ENCODE assay signal across 8 cellular contexts in the genomic region with DNA sequence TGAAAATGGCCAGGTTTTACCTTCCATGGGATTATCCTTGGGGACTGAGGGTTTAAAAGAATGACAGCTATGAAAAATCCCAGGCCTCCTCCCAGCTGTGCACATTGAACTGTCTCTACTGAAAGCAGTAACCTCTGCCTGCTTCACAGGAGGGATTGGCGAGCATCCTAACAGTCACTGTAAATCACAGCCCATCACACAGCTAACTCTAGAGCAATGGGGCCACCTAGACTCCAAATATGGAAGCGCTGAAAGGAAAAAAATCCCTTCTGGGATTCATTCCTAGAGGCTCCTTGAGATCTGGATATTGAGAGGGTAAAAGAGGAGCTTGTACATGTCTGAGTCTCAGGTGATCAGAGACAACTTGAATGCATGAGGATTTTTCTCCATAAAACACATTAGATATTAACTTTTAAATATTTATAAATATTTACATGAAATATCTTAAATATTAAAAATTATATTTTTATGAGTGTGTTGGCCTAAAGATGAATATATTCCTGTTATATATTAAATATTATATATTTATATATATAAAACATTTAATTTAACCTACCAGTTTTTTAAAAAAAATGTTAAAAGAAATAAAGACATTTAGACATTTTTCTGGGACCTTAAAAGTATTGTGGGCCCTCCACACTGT.
DNase-seq lines count a peak whose midpoint lies in the region; ATAC-seq and TF ChIP-seq lines count a peak whose summit lies in the region.

No MANE protein-coding gene starts in this region.

- no peak overlapping the region for H2BK20ac ChIP-seq in IMR-90 (ENCODE audit: low read depth, low read length)

- H3K27ac Mint-ChIP-seq in glutamatergic neuron (ENCODE audit: unreplicated experiment) (no peak overlapping the region), type B pancreatic cell (no peak overlapping the region)

- no peaks in the 10 kb centered on the region for H3K79me1 ChIP-seq in IMR-90 (ENCODE audit: low read depth in 1 of 2, low read length in 2 of 2)

- no peaks in the 10 kb centered on the region for H3K9me1 ChIP-seq in IMR-90 (ENCODE audit: insufficient read depth, low read length)

- no peak overlapping the region for H3K56ac ChIP-seq in IMR-90 (ENCODE audit: extremely low read depth, insufficient read depth, low read length)

- no peak overlapping the region for H2AK5ac ChIP-seq in IMR-90 (ENCODE audit: low read depth, low read length)

- BruUV-seq in IMR-90 (replicated peaks; lab: Mats Ljungman, UMichigan): no TSS peak

- no peak overlapping the region for H3K4me2 ChIP-seq in IMR-90 (ENCODE audit: low read depth, low read length)

- no peak overlapping the region for H3K18ac ChIP-seq in IMR-90 (ENCODE audit: low read depth, low read length)

- H3K27me3 ChIP-seq in BE2C: peaks cover 12% of the 10 kb centered on the region
- peaks cover 15% of the 10 kb centered on the region for H3K27me3 ChIP-seq in IMR-90 (ENCODE audit: control insufficient read depth, insufficient read depth, low read length)

- peaks cover 22% of the 10 kb centered on the region for H3K4me1 Mint-ChIP-seq in glutamatergic neuron (ENCODE audit: low read depth, unreplicated experiment)
- peaks cover 5% of the 10 kb centered on the region for H3K4me1 Mint-ChIP-seq in type B pancreatic cell (ENCODE audit: unreplicated experiment)

- no peak overlapping the region for H2BK5ac ChIP-seq in IMR-90 (ENCODE audit: low read depth, low read length, poor library complexity, severe bottlenecking)

- no peak overlapping the region for H3K4ac ChIP-seq in IMR-90 (ENCODE audit: low read depth, low read length)

- no peaks in the 10 kb centered on the region for H4K20me1 ChIP-seq in IMR-90 (ENCODE audit: insufficient read depth, low read length)

- H3K36me3 ChIP-seq in BE2C (no peaks in the 10 kb centered on the region), IMR-90 (ENCODE audit: control insufficient read depth, insufficient read depth, low read length) (no peaks in the 10 kb centered on the region)

- CTCF ChIA-PET in IMR-90 (lab: Yijun Ruan, JAX): interaction anchor here (0.6 to 1.3 kb wide), 7 partner anchors 433 to 1187 kb away, joined by 3 to 11 read pairs (median 3); no protein-coding TSS in a partner anchor

- no peaks in the 10 kb centered on the region for H3K4me1 ChIP-seq in BE2C
- no peaks in the 10 kb centered on the region for H3K4me1 ChIP-seq in IMR-90 (ENCODE audit: control insufficient read depth, insufficient read depth, low read length)

- H3K27ac ChIP-seq in IMR-90 (ENCODE audit: insufficient read depth, low read length): no peak overlapping the region

- no peak overlapping the region for H4K8ac ChIP-seq in IMR-90 (ENCODE audit: low read depth in 2 of 2, low read length in 2 of 2)

- H3K36me3 Mint-ChIP-seq in glutamatergic neuron (ENCODE audit: unreplicated experiment): no peaks in the 10 kb centered on the region
- H3K36me3 Mint-ChIP-seq in type B pancreatic cell: no peaks in the 10 kb centered on the region

- ATAC-seq in IMR-90 (ENCODE audit: low read depth) (peak; percentile 53), HG02885 (IDR thresholded peaks at IDR 0.05; ENCODE audit: poor library complexity, unreplicated experiment) (no peak), HG03457 (IDR thresholded peaks at IDR 0.05; ENCODE audit: unreplicated experiment) (no peak), GM21619 (IDR thresholded peaks at IDR 0.05; ENCODE audit: unreplicated experiment) (no peak)

- peak; percentile 61 for TF ChIP-seq CTCF in BE2C (IDR thresholded peaks at IDR 0.05; ENCODE audit: low read depth, low read length)
- peak; percentile 58 for TF ChIP-seq CTCF in IMR-90 (conservative IDR thresholded peaks at IDR 0.05; ENCODE audit: low read depth, low read length)
- TF ChIP-seq CTCF in glutamatergic neuron (IDR thresholded peaks at IDR 0.05; ENCODE audit: partially characterized antibody, unreplicated experiment): peak; percentile 43
- TF ChIP-seq CTCF in type B pancreatic cell (conservative IDR thresholded peaks at IDR 0.05): peak; percentile 77

- POLR2A ChIA-PET in IMR-90 (lab: Charles Lee; ENCODE audit: unreplicated experiment): no interaction called here

- DNase-seq in BE2C (peak; percentile 25), IMR-90 (peak; percentile 46), SHP77 treated with DMSO at 0.1 percent for 48 hours (lab: John Stamatoyannopoulos, UW) (peak; percentile 12), glutamatergic neuron (no peak), type B pancreatic cell (ENCODE audit: extremely low spot score, unreplicated experiment) (no peak)

- H3K14ac ChIP-seq in IMR-90 (replicated peaks; ENCODE audit: low read depth, low read length): no peak overlapping the region

- no CpG with 5 or more reads among the region's 2 CpGs for WGBS in IMR-90 (ENCODE audit: extremely low coverage in 2 of 2, insufficient read length in 1 of 2), 2 experiments

- H3K9me3 Mint-ChIP-seq in glutamatergic neuron (ENCODE audit: unreplicated experiment): peaks cover 6% of the 10 kb centered on the region
- no peaks in the 10 kb centered on the region for H3K9me3 Mint-ChIP-seq in type B pancreatic cell

- no peak overlapping the region for H3K4me3 Mint-ChIP-seq in glutamatergic neuron (ENCODE audit: unreplicated experiment)
- no peak overlapping the region for H3K4me3 Mint-ChIP-seq in type B pancreatic cell

- peak; percentile 66 for TF ChIP-seq RAD21 in IMR-90 (IDR thresholded peaks at IDR 0.05; ENCODE audit: low read length)

- dilution Hi-C loops in IMR-90 (cut with HindIII; ENCODE audit: low sequenced_read_pairs, unreplicated experiment): no loop called here

- H3K4me3 ChIP-seq in BE2C (ENCODE audit: low read depth, low read length) (no peak overlapping the region), IMR-90 (ENCODE audit: insufficient read depth, low read depth, low read length) (no peak overlapping the region)

- TF ChIP-seq POLR2A in IMR-90 (IDR thresholded peaks at IDR 0.05; ENCODE audit: low read depth, low read length): no peak

- no peak overlapping the region for H4K91ac ChIP-seq in IMR-90 (ENCODE audit: insufficient read depth, low read depth, low read length)

- H2AK9ac ChIP-seq in IMR-90 (replicated peaks; ENCODE audit: low read depth, low read length, poor library complexity): no peak overlapping the region

- H3K27me3 Mint-ChIP-seq in glutamatergic neuron (ENCODE audit: unreplicated experiment) (peaks cover 7% of the 10 kb centered on the region), type B pancreatic cell (peaks cover 21% of the 10 kb centered on the region)

- no peak overlapping the region for H3K9ac ChIP-seq in IMR-90 (ENCODE audit: low read depth, low read length)

- no peak overlapping the region for H3K23ac ChIP-seq in IMR-90 (ENCODE audit: low read depth, low read length)

- in situ Hi-C loops in IMR-90 (cut with MboI; ENCODE audit: low sequenced_read_pairs): loop anchor here (10.0 to 25.0 kb wide), 4 partner anchors 432 to 1192 kb away; no protein-coding TSS in a partner anchor

- no peak overlapping the region for H2BK120ac ChIP-seq in IMR-90 (ENCODE audit: low read depth, low read length)

- intact Hi-C loops in IMR-90 (cut with micrococcal nuclease): loop anchor here (1.0 to 10.0 kb wide), 3 partner anchors 429 to 632 kb away; no protein-coding TSS in a partner anchor

- H2BK15ac ChIP-seq in IMR-90 (ENCODE audit: low read depth, low read length): no peak overlapping the region

- no peak overlapping the region for H4K5ac ChIP-seq in IMR-90 (ENCODE audit: low read depth, low read length)

- H2AFZ ChIP-seq in IMR-90 (replicated peaks; ENCODE audit: low read length, poor library complexity): no peak overlapping the region

- H3K9me3 ChIP-seq in BE2C (no peaks in the 10 kb centered on the region), IMR-90 (ENCODE audit: control insufficient read depth, insufficient read depth, low read length) (no peaks in the 10 kb centered on the region)

TF ChIP-seq in IMR-90, 13 proteins besides CTCF, POLR2A, EP300 and RAD21:
- TF ChIP-seq CHD1 (IDR thresholded peaks at IDR 0.05; ENCODE audit: low read depth, low read length) (no peak), MAZ (IDR thresholded peaks at IDR 0.05; ENCODE audit: borderline replicate concordance, low read depth, low read length) (no peak), SMC3 (IDR thresholded peaks at IDR 0.05; ENCODE audit: low read depth, low read length) (peak; percentile 40), NFE2L2 (IDR thresholded peaks at IDR 0.05; ENCODE audit: low read depth, low read length) (no peak)
- TF ChIP-seq, protein P1, sequence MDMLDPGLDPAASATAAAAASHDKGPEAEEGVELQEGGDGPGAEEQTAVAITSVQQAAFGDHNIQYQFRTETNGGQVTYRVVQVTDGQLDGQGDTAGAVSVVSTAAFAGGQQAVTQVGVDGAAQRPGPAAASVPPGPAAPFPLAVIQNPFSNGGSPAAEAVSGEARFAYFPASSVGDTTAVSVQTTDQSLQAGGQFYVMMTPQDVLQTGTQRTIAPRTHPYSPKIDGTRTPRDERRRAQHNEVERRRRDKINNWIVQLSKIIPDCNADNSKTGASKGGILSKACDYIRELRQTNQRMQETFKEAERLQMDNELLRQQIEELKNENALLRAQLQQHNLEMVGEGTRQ (IDR thresholded peaks at IDR 0.05; ENCODE audit: low read depth, low read length): no peak

Comparison
In these comparisons a context has a peak if more than half of its experiments do, and no peak if none do; other contexts are left out.
1. DNase-seq: peak in BE2C (single experiment), IMR-90 (single experiment) and SHP77 treated with DMSO at 0.1 percent for 48 hours (single experiment); none in glutamatergic neuron (single experiment) and type B pancreatic cell (single experiment).
2. Peak in every context shown above with its lines, with median percentiles within 50 percentile points of each other: CTCF ChIP-seq.